Comparison of ENCODE assay signal across 8 cellular contexts in genomic region chr5:124742983-124743533, GRCh38. TPM values are rescaled to one million over a fixed set of nuclear protein-coding genes. Genes with fewer than 3 reads are reported as not detected.
DNase-seq lines count a peak whose midpoint lies in the region; ATAC-seq lines count a peak whose summit lies in the region.

No MANE protein-coding gene starts in this region.

- in situ Hi-C loops in Caki2 (cut with HindIII; ENCODE audit: low pct_unique_long_range_greater_than_20kb, low sequenced_read_pairs): no loop called here

- peak; percentile 77 for DNase-seq in Caki2 (ENCODE audit: low read depth)
- DNase-seq in HT-29 (ENCODE audit: low spot score): peak; percentile 78
- DNase-seq in myocyte (ENCODE audit: low read depth): peak; percentile 87
- DNase-seq in stimulated activated CD8-positive, alpha-beta memory T cell treated with anti-CD3 and anti-CD28 coated beads, Interleukin-4, amount 100 ng/mL, for 48 hours: no peak
- no peak for DNase-seq in superior temporal gyrus (ENCODE audit: extremely low spot score)
- DNase-seq in NCI-H187 (lab: John Stamatoyannopoulos, UW): no peak

- H3K27ac ChIP-seq in cingulate gyrus (ENCODE audit: low read depth, low read length): peak overlapping the region; percentile 94

- no peak for ATAC-seq in GM21447 (IDR thresholded peaks at IDR 0.05; ENCODE audit: unreplicated experiment)

RNA-seq across cellular contexts. Expression of gene ZNF608, which starts 3.4 kb away (rescaled TPM):
- 23.9 and 24.7 TPM in 2 replicates for total RNA-seq in Caki2 (2014; rRNA removed; shearing (Covaris generic); ENCODE audit: low replicate concordance)
- total RNA-seq in HT-29 (2014; rRNA removed; shearing (Covaris generic)): 3.7 and 4.9 TPM in 2 replicates
- total RNA-seq in myocyte: 41.1 and 43.9 TPM in 2 replicates
- polyA plus RNA-seq in myocyte (2012): 7.8 TPM

Comparison
In these comparisons a context has a peak if more than half of its experiments do, and no peak if none do; other contexts are left out.
1. DNase-seq: peak in Caki2 (single experiment), HT-29 (single experiment) and myocyte (single experiment); none in stimulated activated CD8-positive, alpha-beta memory T cell treated with anti-CD3 and anti-CD28 coated beads, Interleukin-4, amount 100 ng/mL, for 48 hours (single experiment), superior temporal gyrus (single experiment) and NCI-H187 (0 of 2).